13 cellular contexts compared by ENCODE assay signal in the genomic region with DNA sequence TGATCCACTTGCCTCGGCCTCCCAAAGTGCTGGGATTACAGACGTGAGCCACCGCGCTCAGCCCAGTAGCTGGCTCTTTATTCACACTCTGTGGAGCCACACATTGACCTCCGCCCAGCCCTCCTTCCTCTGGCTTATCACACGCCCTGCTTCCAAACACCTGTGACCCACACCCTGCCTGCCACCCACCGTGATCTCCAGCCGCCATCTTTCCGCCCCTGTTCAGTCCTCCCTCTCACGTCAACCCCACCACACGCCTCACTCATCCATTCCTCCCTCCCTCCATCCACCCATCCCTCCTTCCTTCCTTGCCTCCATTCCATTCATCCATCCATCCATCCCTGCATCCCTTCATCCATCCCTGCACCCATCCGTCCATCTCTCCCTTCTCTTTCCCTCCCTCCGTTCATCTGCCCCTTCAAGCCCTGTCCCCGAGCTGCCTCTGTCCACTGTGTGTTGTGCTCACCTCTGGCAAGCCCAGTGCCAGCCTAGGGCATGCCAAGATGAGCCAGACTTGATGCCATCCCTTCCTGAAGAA. TPM values are rescaled to one million over a fixed set of nuclear protein-coding genes. Genes with fewer than 3 reads are reported as not detected.
DNase-seq lines count a peak whose midpoint lies in the region; ATAC-seq and TF ChIP-seq lines count a peak whose summit lies in the region.
"Had no signal": no experiment of that assay in that cellular context is flagged by ENCODE, and none has a peak within 500 bp of the region (broad histone marks: within the 10 kb centered on the region; RNA-seq: fewer than 3 reads in every experiment).

No MANE protein-coding gene starts in this region.

- H3K4me1 ChIP-seq in HEK293 (ENCODE audit: control insufficient read depth, insufficient read depth, low read length) (no peaks in the 10 kb centered on the region), OCI-LY1 (ENCODE audit: insufficient read depth, low read length, severe bottlenecking) (peaks cover 12% of the 10 kb centered on the region), gastrocnemius medialis (no peaks in the 10 kb centered on the region)
- H3K4me1 ChIP-seq: HAP-1, SJSA1 had no signal

- no peaks in the 10 kb centered on the region for H3K9me3 ChIP-seq in HEK293 (ENCODE audit: control insufficient read depth, insufficient read depth, low read depth, low read length)
- H3K9me3 ChIP-seq in OCI-LY1 (ENCODE audit: low read length): no peaks in the 10 kb centered on the region
- no peaks in the 10 kb centered on the region for H3K9me3 ChIP-seq in gastrocnemius medialis
- H3K9me3 ChIP-seq: HAP-1, SJSA1 had no signal

- TF ChIP-seq CTCF in HEK293 (tag by site-specific recombination; IDR thresholded peaks at IDR 0.05) (no peak), OCI-LY1 (IDR thresholded peaks at IDR 0.05; ENCODE audit: low read length) (no peak), gastrocnemius medialis (IDR thresholded peaks at IDR 0.05 in 4 of 5, conservative IDR thresholded peaks at IDR 0.05 in 1 of 5) (no peak)

- no peaks in the 10 kb centered on the region for H4K20me1 ChIP-seq in OCI-LY1 (ENCODE audit: insufficient read depth, low read length)

- H3K27me3 ChIP-seq in OCI-LY1 (ENCODE audit: insufficient read depth, low read length): no peaks in the 10 kb centered on the region
- no peaks in the 10 kb centered on the region for H3K27me3 ChIP-seq in gastrocnemius medialis
- H3K27me3 ChIP-seq: SJSA1 had no signal

- ATAC-seq in left lobe of liver (peak; percentile 4), gastrocnemius medialis (no peak)
- ATAC-seq in stimulated activated memory B cell treated with anti-CD40 and anti-IgM and Interleukin-4, amounts not matched to agents 10 μg/mL and 1 μg/mL and 100 μg/mL, for 72 hours: no peak

- peaks cover 51% of the 10 kb centered on the region for H3K4me1 Mint-ChIP-seq in stimulated activated memory B cell treated with anti-CD40 and anti-IgM and Interleukin-4, amounts not matched to agents 10 μg/mL and 1 μg/mL and 100 μg/mL, for 72 hours

- peaks cover 71% of the 10 kb centered on the region for H3K36me3 Mint-ChIP-seq in stimulated activated memory B cell treated with anti-CD40 and anti-IgM and Interleukin-4, amounts not matched to agents 10 μg/mL and 1 μg/mL and 100 μg/mL, for 72 hours

- no peak overlapping the region for H3K9ac ChIP-seq in OCI-LY1 (ENCODE audit: low read length)

- H3K27ac ChIP-seq in HEK293 (ENCODE audit: extremely low read depth, low read depth, low read length): no peak overlapping the region
- peak overlapping the region; percentile 60 for H3K27ac ChIP-seq in OCI-LY1 (ENCODE audit: low read depth, low read length, poor library complexity, severe bottlenecking)
- H3K27ac ChIP-seq in gastrocnemius medialis: no peak overlapping the region
- H3K27ac ChIP-seq: HL-60, PC-9, SJSA1 had no signal

- H3K4me2 ChIP-seq in OCI-LY1 (ENCODE audit: low read length): no peak overlapping the region
- H3K4me2 ChIP-seq: PC-9 had no signal

- POLR2A ChIA-PET in HEK293 (lab: Yijun Ruan, JAX): interaction anchor here (0.6 to 2.2 kb wide), 3 partner anchors 20 to 62 kb away, joined by 6 to 14 read pairs (median 6); partner anchors contain the start of gene CLASRP

- H2AFZ ChIP-seq in OCI-LY1 (ENCODE audit: low read length): no peak overlapping the region
- H2AFZ ChIP-seq: PC-9 had no signal

- no peaks in the 10 kb centered on the region for H3K79me2 ChIP-seq in OCI-LY1 (ENCODE audit: insufficient read depth, low read length)

- H3K27ac Mint-ChIP-seq in stimulated activated memory B cell treated with anti-CD40 and anti-IgM and Interleukin-4, amounts not matched to agents 10 μg/mL and 1 μg/mL and 100 μg/mL, for 72 hours: peak overlapping the region; percentile 73

- H3F3A ChIP-seq in OCI-LY1 (ENCODE audit: insufficient read depth, low read length): no peaks in the 10 kb centered on the region

- no peaks in the 10 kb centered on the region for H3K9me2 ChIP-seq in OCI-LY1 (ENCODE audit: low read depth, low read length)

- no peak overlapping the region for H3K4me3 Mint-ChIP-seq in stimulated activated memory B cell treated with anti-CD40 and anti-IgM and Interleukin-4, amounts not matched to agents 10 μg/mL and 1 μg/mL and 100 μg/mL, for 72 hours

- intact Hi-C loops in gastrocnemius medialis (cut with DNase I; ENCODE audit: low total_unique reads): no loop called here

- H3K9me3 Mint-ChIP-seq in stimulated activated memory B cell treated with anti-CD40 and anti-IgM and Interleukin-4, amounts not matched to agents 10 μg/mL and 1 μg/mL and 100 μg/mL, for 72 hours: no peaks in the 10 kb centered on the region
- H3K9me3 Mint-ChIP-seq: CD8-positive, alpha-beta memory T cell had no signal

- H3K36me3 ChIP-seq in HEK293 (ENCODE audit: control insufficient read depth in 2 of 2, insufficient read depth in 1 of 2, low read length in 2 of 2) (peaks cover 78 to 96% of the 10 kb centered on the region in 2 experiments), OCI-LY1 (ENCODE audit: insufficient read depth, low read length) (peaks cover 92% of the 10 kb centered on the region), gastrocnemius medialis (peaks cover 0 to 89% of the 10 kb centered on the region in 2 donors)

- no peaks in the 10 kb centered on the region for H3K27me3 Mint-ChIP-seq in stimulated activated memory B cell treated with anti-CD40 and anti-IgM and Interleukin-4, amounts not matched to agents 10 μg/mL and 1 μg/mL and 100 μg/mL, for 72 hours
- H3K27me3 Mint-ChIP-seq: CD8-positive, alpha-beta memory T cell had no signal

- no peak overlapping the region for H3K4me3 ChIP-seq in HEK293 (ENCODE audit: low read depth, low read length)
- no peak overlapping the region for H3K4me3 ChIP-seq in OCI-LY1 (ENCODE audit: low read depth, low read length, poor library complexity, severe bottlenecking)
- H3K4me3 ChIP-seq in gastrocnemius medialis: no peak overlapping the region
- H3K4me3 ChIP-seq: HAP-1, PC-9, SJSA1 had no signal

- no peak for DNase-seq in left lobe of liver (ENCODE audit: low spot score)
- no peak for DNase-seq in retina
- DNase-seq in gastrocnemius medialis: no peak
- DNase-seq in NOMO-1 (lab: John Stamatoyannopoulos, UW; ENCODE audit: unreplicated experiment in 2 of 2): no peak
- DNase-seq: NCI-H1417 treated with DMSO at 0.1 percent for 48 hours had no signal

- in situ Hi-C loops in gastrocnemius medialis (cut with MboI; ENCODE audit: low sequenced_read_pairs in 4 of 4): no loop called here

- TF ChIP-seq POLR2A in gastrocnemius medialis (IDR thresholded peaks at IDR 0.05): no peak

- CTCF ChIA-PET in HEK293 (lab: Yijun Ruan, JAX): interaction anchor here (0.6 to 3.9 kb wide), 18 partner anchors 10 to 191 kb away, joined by 3 to 65 read pairs (median 4); partner anchors contain the start of genes APOE, CLASRP and PPP1R37

TF ChIP-seq in HEK293, 187 proteins besides CTCF, POLR2A, EP300 and RAD21:
- 0 out of 2 replicates have a peak, but pooled peaks have one; percentile 57 for TF ChIP-seq ZNF747 (tag by site-specific recombination; IDR thresholded peaks at IDR 0.05)
- TF ChIP-seq ZNF366 (tag by site-specific recombination; conservative IDR thresholded peaks at IDR 0.05): peak; percentile 99
- peak; percentile 47; the same call in 1 of the 2 replicates for TF ChIP-seq SCRT1 (tag by site-specific recombination; IDR thresholded peaks at IDR 0.05; ENCODE audit: borderline replicate concordance)
- 0 out of 2 replicates have a peak, but pooled peaks have one; percentile 10 for TF ChIP-seq GLIS1 (tag by site-specific recombination; IDR thresholded peaks at IDR 0.05)
- 0 out of 2 replicates have a peak, but pooled peaks have one; percentile 22 for TF ChIP-seq ZNF571 (tag by site-specific recombination; IDR thresholded peaks at IDR 0.05)
- peak; percentile 26; the same call in 1 of the 2 replicates for TF ChIP-seq ZBTB20 (tag by site-specific recombination; IDR thresholded peaks at IDR 0.05)
- TF ChIP-seq KLF1 (tag by site-specific recombination; IDR thresholded peaks at IDR 0.05): peak; percentile 49
- no peak for TF ChIP-seq ZNF658 (tag by site-specific recombination; IDR thresholded peaks at IDR 0.05)
- no peak for TF ChIP-seq ZNF433 (tag by site-specific recombination; IDR thresholded peaks at IDR 0.05; ENCODE audit: low read depth)
- no peak for TF ChIP-seq PRDM1 (tag by site-specific recombination; IDR thresholded peaks at IDR 0.05)
- no peak for TF ChIP-seq ZNF548 (tag by site-specific recombination; IDR thresholded peaks at IDR 0.05)
- no peak for TF ChIP-seq ZNF639 (tag by site-specific recombination; IDR thresholded peaks at IDR 0.05)
- TF ChIP-seq EGR2 (tag by site-specific recombination; IDR thresholded peaks at IDR 0.05; ENCODE audit: low read depth): peak; percentile 47

RNA-seq across cellular contexts. Expression of gene ZNF296, which starts 17.6 kb away (rescaled TPM):
- total RNA-seq in left lobe of liver: 0.35 TPM
- total RNA-seq in gastrocnemius medialis: not detected
- total RNA-seq: SJSA1 had no signal

RNA-seq across cellular contexts. Expression of gene CLASRP, which starts 19.8 kb away (rescaled TPM):
- total RNA-seq in left lobe of liver (50.5 TPM), gastrocnemius medialis (100 to 1,000 TPM in 2 of 4 donors, 10 to 100 TPM in 2; 28.8 to 121 (median 91.5) TPM)

RNA-seq across cellular contexts. Expression of gene GEMIN7, which starts 20.4 kb away (rescaled TPM):
- total RNA-seq in left lobe of liver (11.7 TPM), gastrocnemius medialis (10 to 100 TPM; 18.6 to 33.4 (median 27.9) TPM)

RNA-seq across cellular contexts. Expression of gene PPP1R37, which starts 34.3 kb away (rescaled TPM):
- total RNA-seq in left lobe of liver (11.3 TPM), gastrocnemius medialis (10 to 100 TPM; 30.5 to 51.1 (median 39.7) TPM)

RNA-seq across cellular contexts. Expression of gene RELB, which starts 57.4 kb away (rescaled TPM):
- total RNA-seq in left lobe of liver (1.5 TPM), gastrocnemius medialis (10 to 100 TPM in 3 of 4 donors, 1 to 10 TPM in 1; 8.4 to 21.5 (median 12.9) TPM)
